22 cellular contexts compared by ENCODE assay signal in the genomic region with DNA sequence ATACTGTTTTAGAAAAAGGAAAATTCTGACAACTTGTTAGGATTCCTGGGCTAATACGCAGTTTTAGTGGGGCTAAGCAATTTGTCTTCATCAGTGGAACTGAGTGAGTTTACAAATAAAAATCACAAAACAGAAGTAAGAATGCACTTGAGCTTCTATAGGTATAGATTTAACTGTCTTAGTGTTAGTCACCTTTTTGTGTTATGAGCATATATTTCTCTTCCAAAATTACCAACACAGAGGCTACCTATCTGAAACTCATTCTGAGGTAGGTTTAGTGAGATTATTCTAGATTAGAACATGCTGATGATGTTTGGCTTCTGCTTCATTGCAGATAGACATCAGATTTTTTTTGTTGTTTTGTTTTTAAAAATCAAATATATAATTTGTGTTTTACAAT. TPM values are rescaled to one million over a fixed set of nuclear protein-coding genes. Genes with fewer than 3 reads are reported as not detected.
"Had no signal": no experiment of that assay in that cellular context is flagged by ENCODE, and none has a peak within 500 bp of the region (broad histone marks: within the 10 kb centered on the region; RNA-seq: fewer than 3 reads in every experiment).

No MANE protein-coding gene starts in this region.

- H3K4me3 ChIP-seq: esophagus muscularis mucosa, gastrocnemius medialis, heart right ventricle, tibial artery, upper lobe of left lung, uterus had no signal

- DNase-seq: effector memory CD8-positive, alpha-beta T cell; gastrocnemius medialis; heart right ventricle; hypothalamus; kidney glomerular epithelial cell; mesendoderm; naive B cell; right cardiac atrium; small intestine; stimulated activated CD4-positive, alpha-beta T cell treated with anti-CD3 and anti-CD28 coated beads, Interleukin-12 subunit alpha, Interleukin-12 subunit beta, amount 100 ng/mL, for 4 hours; stimulated activated naive CD4-positive, alpha-beta T cell treated with Interleukin-2 at 50 U/mL for 16 hours; tibial artery; upper lobe of left lung; uterus had no signal

- H3K27ac Mint-ChIP-seq: dendritic cell treated with granulocyte-macrophage colony-stimulating factor and Interleukin-4, amounts not matched to agents 40 ng/mL and 50 ng/mL, for 4 days had no signal

- H3K4me1 ChIP-seq: tibial artery had no signal

- H3K36me3 ChIP-seq: uterus had no signal

- ATAC-seq: effector memory CD8-positive, alpha-beta T cell; gastrocnemius medialis; heart right ventricle; right cardiac atrium had no signal

- H3K9me3 ChIP-seq: esophagus muscularis mucosa, gastrocnemius medialis, heart right ventricle, tibial artery, upper lobe of left lung, uterus had no signal

- H3K27me3 ChIP-seq: esophagus muscularis mucosa, gastrocnemius medialis, heart right ventricle, tibial artery, upper lobe of left lung, uterus had no signal

- H3K27me3 Mint-ChIP-seq: dendritic cell treated with granulocyte-macrophage colony-stimulating factor and Interleukin-4, amounts not matched to agents 40 ng/mL and 50 ng/mL, for 4 days; effector memory CD8-positive, alpha-beta T cell; naive B cell had no signal

- FAIRE-seq: islet of Langerhans, small intestine had no signal

- H3K4me3 Mint-ChIP-seq: dendritic cell treated with granulocyte-macrophage colony-stimulating factor and Interleukin-4, amounts not matched to agents 40 ng/mL and 50 ng/mL, for 4 days; naive B cell had no signal

- H3K27ac ChIP-seq: epithelial cell of prostate, esophagus muscularis mucosa, gastrocnemius medialis, heart right ventricle, tibial artery, upper lobe of left lung, uterus had no signal

- H3K9me3 Mint-ChIP-seq: dendritic cell treated with granulocyte-macrophage colony-stimulating factor and Interleukin-4, amounts not matched to agents 40 ng/mL and 50 ng/mL, for 4 days; effector memory CD8-positive, alpha-beta T cell; naive B cell had no signal

RNA-seq across cellular contexts. Expression of gene IGSF6, which starts 29.9 kb away (rescaled TPM):
- total RNA-seq: fibroblast of villous mesenchyme, lung microvascular endothelial cell, osteocyte had no signal
- polyA plus RNA-seq: neural cell had no signal

RNA-seq across cellular contexts. Expression of gene OTOA, which starts 41.2 kb away (rescaled TPM):
- total RNA-seq: right cardiac atrium had no signal
